ENCODE assay signal across 19 cellular contexts in the genomic region with DNA sequence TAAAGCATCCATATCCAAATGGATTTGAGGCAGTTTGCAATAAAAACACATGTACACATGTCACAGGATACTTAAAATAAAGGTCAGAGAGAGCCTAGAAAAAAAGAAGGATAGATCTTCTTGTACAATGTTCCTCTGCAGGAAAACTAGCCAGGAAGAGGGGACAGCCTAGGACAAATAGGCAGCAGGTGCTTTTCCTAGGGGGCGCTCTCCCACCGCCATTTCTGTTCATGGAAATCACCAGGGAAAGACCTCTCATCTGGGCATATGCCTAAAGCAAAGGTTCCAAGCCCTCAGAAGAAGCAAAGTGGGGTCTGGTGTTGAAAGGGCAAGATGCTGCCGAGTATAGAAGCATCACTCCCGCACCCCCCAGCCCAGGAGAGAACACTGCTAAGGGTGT.
DNase-seq lines count a peak whose midpoint lies in the region; ATAC-seq and TF ChIP-seq lines count a peak whose summit lies in the region.
"Had no signal": no experiment of that assay in that cellular context is flagged by ENCODE, and none has a peak within 500 bp of the region (broad histone marks: within the 10 kb centered on the region; RNA-seq: fewer than 3 reads in every experiment).

No MANE protein-coding gene starts in this region.

- H3K79me2 ChIP-seq in OCI-LY7 (ENCODE audit: insufficient read depth, low read depth, low read length), result no peaks in the 10 kb centered on the region

- TF ChIP-seq CTCF in Caco-2 (IDR thresholded peaks at IDR 0.05; ENCODE audit: insufficient read depth in 1 of 2, low read depth in 1 of 2, low read length in 1 of 2, severe bottlenecking in 1 of 2, unreplicated experiment in 1 of 2), result peak; percentile 18 to 19
- TF ChIP-seq CTCF in GM20000 (IDR thresholded peaks at IDR 0.05; ENCODE audit: extremely low read depth, missing control alignments), result peak; percentile 20
- TF ChIP-seq CTCF in OCI-LY7 (conservative IDR thresholded peaks at IDR 0.05; ENCODE audit: low read length), result peak; percentile 58
- no peak for TF ChIP-seq CTCF in glutamatergic neuron (IDR thresholded peaks at IDR 0.05; ENCODE audit: partially characterized antibody, unreplicated experiment)

- H3K27ac Mint-ChIP-seq in Caco-2 (ENCODE audit: unreplicated experiment), result no peak overlapping the region
- no peak overlapping the region for H3K27ac Mint-ChIP-seq in glutamatergic neuron (ENCODE audit: unreplicated experiment)
- H3K27ac Mint-ChIP-seq: activated T-cell treated with anti-CD3 and anti-CD28 coated beads, Interleukin-2, amount 50 U/mL, for 24 hours; mesothelial cell of epicardium had no signal

- no peaks in the 10 kb centered on the region; the same call in 1 of the 2 replicates for H3K27me3 ChIP-seq in Caco-2 (replicated peaks; ENCODE audit: control insufficient read depth, insufficient read depth, low read length)
- H3K27me3 ChIP-seq: dorsolateral prefrontal cortex had no signal

- peak in 1 of 2 experiments; percentile 21 for DNase-seq in Caco-2
- DNase-seq in GM20000 (ENCODE audit: low spot score), result no peak
- no peak for DNase-seq in OCI-LY7 (ENCODE audit: low spot score)
- peak; percentile 25 for DNase-seq in glutamatergic neuron
- no peak for DNase-seq in NOMO-1 (lab: John Stamatoyannopoulos, UW; ENCODE audit: unreplicated experiment in 2 of 2)
- no peak for DNase-seq in NCI-H2171 (lab: John Stamatoyannopoulos, UW)
- DNase-seq: activated CD4-positive, alpha-beta T cell treated with anti-CD3 and anti-CD28 coated beads, Interleukin-2, amount 50 U/mL, for 4 hours; activated T-cell treated with anti-CD3 and anti-CD28 coated beads, Interleukin-2, amount 50 U/mL, for 24 hours; GF-D8; kidney glomerular epithelial cell; NCI-H2081; NCI-H524; psoas muscle had no signal

- H4K20me1 ChIP-seq in OCI-LY7 (ENCODE audit: insufficient read depth, low read length), result no peaks in the 10 kb centered on the region

- POLR2A ChIA-PET in Caco-2 (lab: Charles Lee) (no interaction called here), OCI-LY7 (lab: Charles Lee) (no interaction called here)

- H3K9me2 ChIP-seq in OCI-LY7 (ENCODE audit: insufficient read depth, low read length), result no peaks in the 10 kb centered on the region

- H3K4me1 Mint-ChIP-seq in Caco-2 (ENCODE audit: low read depth, unreplicated experiment) (no peaks in the 10 kb centered on the region), glutamatergic neuron (ENCODE audit: low read depth, unreplicated experiment) (peaks cover 3% of the 10 kb centered on the region)
- H3K4me1 Mint-ChIP-seq: mesothelial cell of epicardium had no signal

- H3K36me3 ChIP-seq in Caco-2 (ENCODE audit: control insufficient read depth, insufficient read depth, low read length) (no peaks in the 10 kb centered on the region), OCI-LY7 (ENCODE audit: insufficient read depth, low read length) (no peaks in the 10 kb centered on the region)
- H3K36me3 ChIP-seq: thoracic aorta had no signal

- H3K36me3 Mint-ChIP-seq in Caco-2 (ENCODE audit: insufficient read depth, unreplicated experiment), result no peaks in the 10 kb centered on the region
- no peaks in the 10 kb centered on the region for H3K36me3 Mint-ChIP-seq in glutamatergic neuron (ENCODE audit: unreplicated experiment)
- H3K36me3 Mint-ChIP-seq: mesothelial cell of epicardium had no signal

- CTCF ChIA-PET in Caco-2 (lab: Charles Lee), result no interaction called here
- CTCF ChIA-PET in OCI-LY7 (lab: Charles Lee; ENCODE audit: unreplicated experiment), result no interaction called here

- H3K27ac ChIP-seq in OCI-LY7 (ENCODE audit: low read depth, low read length, poor library complexity, severe bottlenecking), result no peak overlapping the region
- H3K27ac ChIP-seq: dorsolateral prefrontal cortex, psoas muscle, thoracic aorta had no signal

- H3K4me1 ChIP-seq in Caco-2 (no peaks in the 10 kb centered on the region), OCI-LY7 (ENCODE audit: insufficient read depth, low read length, poor library complexity, severe bottlenecking) (no peaks in the 10 kb centered on the region)
- H3K4me1 ChIP-seq: psoas muscle had no signal

- H3K4me3 Mint-ChIP-seq in Caco-2 (ENCODE audit: unreplicated experiment) (no peak overlapping the region), glutamatergic neuron (ENCODE audit: unreplicated experiment) (no peak overlapping the region)
- H3K4me3 Mint-ChIP-seq: activated T-cell treated with anti-CD3 and anti-CD28 coated beads, Interleukin-2, amount 50 U/mL, for 24 hours; mesothelial cell of epicardium had no signal

- intact Hi-C loops in Caco-2 (cut with micrococcal nuclease; ENCODE audit: unreplicated experiment) (no loop called here), OCI-LY7 (cut with micrococcal nuclease; ENCODE audit: unreplicated experiment) (no loop called here)

- H3K4me3 ChIP-seq in Caco-2 (ENCODE audit: low read depth, low read length) (no peak overlapping the region), OCI-LY7 (ENCODE audit: low read depth, low read length, poor library complexity, severe bottlenecking) (no peak overlapping the region)
- H3K4me3 ChIP-seq: dorsolateral prefrontal cortex, psoas muscle, smooth muscle cell, thoracic aorta had no signal

- H3K9me3 Mint-ChIP-seq in Caco-2 (ENCODE audit: unreplicated experiment) (no peaks in the 10 kb centered on the region), glutamatergic neuron (ENCODE audit: unreplicated experiment) (no peaks in the 10 kb centered on the region)
- H3K9me3 Mint-ChIP-seq: activated T-cell treated with anti-CD3 and anti-CD28 coated beads, Interleukin-2, amount 50 U/mL, for 24 hours; mesothelial cell of epicardium had no signal

- H3K27me3 Mint-ChIP-seq in Caco-2 (ENCODE audit: insufficient read depth, unreplicated experiment) (peaks cover 3% of the 10 kb centered on the region), glutamatergic neuron (ENCODE audit: unreplicated experiment) (peaks cover under 1% of the 10 kb centered on the region)
- H3K27me3 Mint-ChIP-seq: activated T-cell treated with anti-CD3 and anti-CD28 coated beads, Interleukin-2, amount 50 U/mL, for 24 hours had no signal

- no TSS peak for BruUV-seq in Caco-2 (replicated peaks; lab: Mats Ljungman, UMichigan)
- BruUV-seq in OCI-LY7 (replicated peaks; lab: Mats Ljungman, UMichigan), result no TSS peak

- no peaks in the 10 kb centered on the region for H3K9me3 ChIP-seq in Caco-2
- no peaks in the 10 kb centered on the region for H3K9me3 ChIP-seq in OCI-LY7 (ENCODE audit: low read length)
- H3K9me3 ChIP-seq: psoas muscle, thoracic aorta had no signal

- no peak overlapping the region for H3K4me2 ChIP-seq in OCI-LY7 (ENCODE audit: low read length)
- H3K4me2 ChIP-seq: smooth muscle cell had no signal

- no peak overlapping the region for H2AFZ ChIP-seq in OCI-LY7 (ENCODE audit: low read length)

- ATAC-seq in GM21381 (IDR thresholded peaks at IDR 0.05; ENCODE audit: unreplicated experiment) (no peak), HG03280 (IDR thresholded peaks at IDR 0.05; ENCODE audit: unreplicated experiment) (no peak)
- ATAC-seq: psoas muscle had no signal
